Comparison of ENCODE assay signal across 8 cellular contexts in genomic region chr13:67048084-67048792, GRCh38.
DNase-seq lines count a peak whose midpoint lies in the region; ATAC-seq and TF ChIP-seq lines count a peak whose summit lies in the region.

No MANE protein-coding gene starts in this region.

- no peak for TF ChIP-seq CTCF in coronary artery (IDR thresholded peaks at IDR 0.05)

- H3K36me3 Mint-ChIP-seq in activated T-cell treated with anti-CD3 and anti-CD28 coated beads, Interleukin-2, amount 50 U/mL, for 72 hours (ENCODE audit: insufficient read depth in 2 of 2) = no peaks in the 10 kb centered on the region
- H3K36me3 Mint-ChIP-seq in stimulated activated naive B cell treated with anti-CD40 and anti-IgM and Interleukin-4, amounts not matched to agents 10 μg/mL and 1 μg/mL and 100 μg/mL, for 72 hours = no peaks in the 10 kb centered on the region

- peaks cover 8% of the 10 kb centered on the region for H3K4me1 Mint-ChIP-seq in activated T-cell treated with anti-CD3 and anti-CD28 coated beads, Interleukin-2, amount 50 U/mL, for 72 hours (ENCODE audit: low read depth)
- peaks cover 17 to 20% of the 10 kb centered on the region in 2 donors for H3K4me1 Mint-ChIP-seq in stimulated activated naive B cell treated with anti-CD40 and anti-IgM and Interleukin-4, amounts not matched to agents 10 μg/mL and 1 μg/mL and 100 μg/mL, for 72 hours

- peak; percentile 23 to 73 for ATAC-seq in activated T-cell treated with anti-CD3 and anti-CD28 coated beads, Interleukin-2, amount 50 U/mL, for 72 hours (replicated peaks in 1 of 2)
- ATAC-seq in HG03432 (IDR thresholded peaks at IDR 0.05; ENCODE audit: unreplicated experiment) = peak; percentile 88
- peak; percentile 96 to 99 for ATAC-seq in stimulated activated naive B cell treated with anti-CD40 and anti-IgM and Interleukin-4, amounts not matched to agents 10 μg/mL and 1 μg/mL and 100 μg/mL, for 72 hours (replicated peaks)

- no peak overlapping the region for H3K27ac ChIP-seq in coronary artery

- DNase-seq in activated T-cell treated with anti-CD3 and anti-CD28 coated beads, Interleukin-2, amount 50 U/mL, for 72 hours = peak in 1 of 2 donors; percentile 1
- DNase-seq in activated T-cell treated with anti-CD3 and anti-CD28 coated beads for 4 hours (no peak), coronary artery (ENCODE audit: low spot score) (no peak), SIG-M5 treated with dmso at 0.1 percent for 504 hours (lab: John Stamatoyannopoulos, UW; ENCODE audit: unreplicated experiment) (no peak), NCI-H146 (lab: John Stamatoyannopoulos, UW) (no peak)
- DNase-seq in stimulated activated naive B cell treated with anti-CD40 and anti-IgM and Interleukin-4, amounts not matched to agents 10 μg/mL and 1 μg/mL and 100 μg/mL, for 72 hours = peak; percentile 20
- no peak for DNase-seq in stimulated activated CD4-positive, alpha-beta T cell treated with anti-CD3 and anti-CD28 coated beads, Interleukin-15, amount 100 ng/mL, for 24 hours

- peak overlapping the region; percentile 19 for H3K4me3 ChIP-seq in coronary artery

- no peak overlapping the region for H3K4me3 Mint-ChIP-seq in activated T-cell treated with anti-CD3 and anti-CD28 coated beads, Interleukin-2, amount 50 U/mL, for 72 hours
- H3K4me3 Mint-ChIP-seq in stimulated activated naive B cell treated with anti-CD40 and anti-IgM and Interleukin-4, amounts not matched to agents 10 μg/mL and 1 μg/mL and 100 μg/mL, for 72 hours = peak overlapping the region in 1 of 2 donors; percentile 40

- H3K27ac Mint-ChIP-seq in activated T-cell treated with anti-CD3 and anti-CD28 coated beads, Interleukin-2, amount 50 U/mL, for 72 hours = no peak overlapping the region
- H3K27ac Mint-ChIP-seq in stimulated activated naive B cell treated with anti-CD40 and anti-IgM and Interleukin-4, amounts not matched to agents 10 μg/mL and 1 μg/mL and 100 μg/mL, for 72 hours = peak overlapping the region; percentile 37

- H3K9me3 Mint-ChIP-seq in activated T-cell treated with anti-CD3 and anti-CD28 coated beads, Interleukin-2, amount 50 U/mL, for 72 hours = peaks cover 1 to 7% of the 10 kb centered on the region in 2 donors
- no peaks in the 10 kb centered on the region for H3K9me3 Mint-ChIP-seq in stimulated activated naive B cell treated with anti-CD40 and anti-IgM and Interleukin-4, amounts not matched to agents 10 μg/mL and 1 μg/mL and 100 μg/mL, for 72 hours

- H3K27me3 Mint-ChIP-seq in activated T-cell treated with anti-CD3 and anti-CD28 coated beads, Interleukin-2, amount 50 U/mL, for 72 hours (ENCODE audit: low read depth) = no peaks in the 10 kb centered on the region
- H3K27me3 Mint-ChIP-seq in stimulated activated naive B cell treated with anti-CD40 and anti-IgM and Interleukin-4, amounts not matched to agents 10 μg/mL and 1 μg/mL and 100 μg/mL, for 72 hours = no peaks in the 10 kb centered on the region
